29 cellular contexts compared by ENCODE assay signal in the genomic region with DNA sequence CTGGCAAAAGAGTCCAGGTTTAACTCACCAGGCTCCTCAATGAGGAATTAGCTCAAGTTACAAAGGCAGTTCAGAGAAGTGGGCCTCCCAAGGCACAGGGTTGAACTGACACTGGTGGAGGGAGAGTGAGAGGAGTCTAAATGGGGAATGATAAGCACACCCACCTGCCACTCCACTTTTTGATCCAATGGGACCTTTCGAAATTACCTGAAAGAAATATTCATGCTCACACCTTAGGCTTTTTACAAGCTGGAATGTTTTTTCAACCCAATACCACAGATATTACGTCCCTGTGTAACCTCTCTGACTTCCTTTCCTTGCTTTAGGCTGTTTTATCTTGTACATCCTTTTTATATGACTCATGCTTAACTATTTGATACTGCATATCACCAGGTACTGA.
A peak's percentile ranks its signal among the peaks of the same experiment; 100 is the strongest.
DNase-seq lines count a peak whose midpoint lies in the region; ATAC-seq and TF ChIP-seq lines count a peak whose summit lies in the region.
"Had no signal": no experiment of that assay in that cellular context is flagged by ENCODE, and none has a peak within 500 bp of the region (broad histone marks: within the 10 kb centered on the region; RNA-seq: fewer than 3 reads in every experiment).

No MANE protein-coding gene starts in this region.

- H3K79me2 ChIP-seq in osteoblast (ENCODE audit: insufficient read depth, low read length): no peaks in the 10 kb centered on the region

- TF ChIP-seq CTCF in MCF 10A (IDR thresholded peaks at IDR 0.05; ENCODE audit: unreplicated experiment): no peak
- no peak for TF ChIP-seq CTCF in breast epithelium (IDR thresholded peaks at IDR 0.05)
- TF ChIP-seq CTCF in RWPE2 (IDR thresholded peaks at IDR 0.05; ENCODE audit: poor library complexity, severe bottlenecking): no peak
- no peak for TF ChIP-seq CTCF in glutamatergic neuron (IDR thresholded peaks at IDR 0.05; ENCODE audit: partially characterized antibody, unreplicated experiment)
- no peak for TF ChIP-seq CTCF in osteoblast (IDR thresholded peaks at IDR 0.05; ENCODE audit: extremely low read depth, low read depth, low read length)

- no peaks in the 10 kb centered on the region for H4K20me1 ChIP-seq in osteoblast (ENCODE audit: insufficient read depth, low read length)

- H3K36me3 ChIP-seq in breast epithelium (no peaks in the 10 kb centered on the region), RWPE2 (ENCODE audit: low read depth) (no peaks in the 10 kb centered on the region), osteoblast (ENCODE audit: insufficient read depth, low read length) (no peaks in the 10 kb centered on the region)
- H3K36me3 ChIP-seq: ascending aorta, esophagus squamous epithelium, heart left ventricle had no signal

- H3K27me3 Mint-ChIP-seq in MCF 10A (ENCODE audit: insufficient read depth, unreplicated experiment) (no peaks in the 10 kb centered on the region), glutamatergic neuron (ENCODE audit: unreplicated experiment) (peaks cover 2% of the 10 kb centered on the region)
- H3K27me3 Mint-ChIP-seq: activated naive CD4-positive, alpha-beta T cell treated with anti-CD3 and anti-CD28 coated beads, Interleukin-2, amount 10 ng/mL, durations not matched to agents 7 days and 5 days had no signal

- no peak overlapping the region for H2AFZ ChIP-seq in osteoblast (ENCODE audit: low read length)

- intact Hi-C loops in MCF 10A (cut with micrococcal nuclease) (no loop called here), breast epithelium (cut with DNase I; ENCODE audit: low total_unique reads) (no loop called here)

- no peaks in the 10 kb centered on the region for H3K9me3 Mint-ChIP-seq in MCF 10A (ENCODE audit: unreplicated experiment)
- H3K9me3 Mint-ChIP-seq in glutamatergic neuron (ENCODE audit: unreplicated experiment): peaks cover 5% of the 10 kb centered on the region
- H3K9me3 Mint-ChIP-seq: activated naive CD4-positive, alpha-beta T cell treated with anti-CD3 and anti-CD28 coated beads, Interleukin-2, amount 10 ng/mL, durations not matched to agents 7 days and 5 days; HFFc6; nephron progenitor cell; T-helper 2 cell treated with Interferon-gamma antibody and Interleukin-4, amounts not matched to agents 5 μg/mL and 100 μg/mL, for 36 hours had no signal

- no peak for TF ChIP-seq POLR2A in breast epithelium (IDR thresholded peaks at IDR 0.05)

- H3K4me2 ChIP-seq in osteoblast (ENCODE audit: insufficient read depth, low read length): no peak overlapping the region
- H3K4me2 ChIP-seq: A549 had no signal

- no TSS peak for BruUV-seq in MCF 10A (replicated peaks; lab: Mats Ljungman, UMichigan)

- H3K4me1 ChIP-seq in breast epithelium (no peaks in the 10 kb centered on the region), RWPE2 (ENCODE audit: insufficient read depth, poor library complexity, severe bottlenecking) (peaks cover 27% of the 10 kb centered on the region), osteoblast (ENCODE audit: insufficient read depth, low read length) (no peaks in the 10 kb centered on the region)
- H3K4me1 ChIP-seq: A549, ascending aorta, esophagus squamous epithelium, heart left ventricle, psoas muscle had no signal

- peaks cover 16% of the 10 kb centered on the region for H3K4me1 Mint-ChIP-seq in MCF 10A (ENCODE audit: insufficient read depth, unreplicated experiment)
- H3K4me1 Mint-ChIP-seq in glutamatergic neuron (ENCODE audit: low read depth, unreplicated experiment): peaks cover 10% of the 10 kb centered on the region
- H3K4me1 Mint-ChIP-seq: activated naive CD4-positive, alpha-beta T cell treated with anti-CD3 and anti-CD28 coated beads, Interleukin-2, amount 10 ng/mL, durations not matched to agents 7 days and 5 days had no signal

- no peak overlapping the region for H3K4me3 ChIP-seq in breast epithelium
- no peak overlapping the region for H3K4me3 ChIP-seq in RWPE2 (ENCODE audit: severe bottlenecking)
- no peak overlapping the region for H3K4me3 ChIP-seq in osteoblast (ENCODE audit: insufficient read depth, low read length)
- H3K4me3 ChIP-seq: A549, ascending aorta, esophagus squamous epithelium, GM12878, heart left ventricle, psoas muscle, skin epidermis had no signal

- no peaks in the 10 kb centered on the region for H3K36me3 Mint-ChIP-seq in MCF 10A (ENCODE audit: insufficient read depth, unreplicated experiment)
- no peaks in the 10 kb centered on the region for H3K36me3 Mint-ChIP-seq in glutamatergic neuron (ENCODE audit: unreplicated experiment)
- H3K36me3 Mint-ChIP-seq: activated naive CD4-positive, alpha-beta T cell treated with anti-CD3 and anti-CD28 coated beads, Interleukin-2, amount 10 ng/mL, durations not matched to agents 7 days and 5 days had no signal

- POLR2A ChIA-PET in MCF 10A (lab: Yijun Ruan, JAX): interaction anchor here (0.6 kb wide), 1 partner anchor 1079 kb away, joined by 3 read pairs; no protein-coding TSS in a partner anchor

- H3K9me3 ChIP-seq in breast epithelium (no peaks in the 10 kb centered on the region), RWPE2 (ENCODE audit: severe bottlenecking) (no peaks in the 10 kb centered on the region), osteoblast (ENCODE audit: low read depth, low read length) (no peaks in the 10 kb centered on the region)
- H3K9me3 ChIP-seq: A549, ascending aorta, esophagus squamous epithelium, psoas muscle had no signal

- H3K27me3 ChIP-seq in breast epithelium (no peaks in the 10 kb centered on the region), RWPE2 (ENCODE audit: insufficient read depth, poor library complexity, severe bottlenecking) (no peaks in the 10 kb centered on the region), osteoblast (ENCODE audit: insufficient read depth, low read length) (no peaks in the 10 kb centered on the region)
- H3K27me3 ChIP-seq: ascending aorta, esophagus squamous epithelium, heart left ventricle had no signal

- no peak overlapping the region for H3K27ac Mint-ChIP-seq in MCF 10A (ENCODE audit: low read depth, unreplicated experiment)
- H3K27ac Mint-ChIP-seq in glutamatergic neuron (ENCODE audit: unreplicated experiment): no peak overlapping the region
- H3K27ac Mint-ChIP-seq: activated naive CD4-positive, alpha-beta T cell treated with anti-CD3 and anti-CD28 coated beads, Interleukin-2, amount 10 ng/mL, durations not matched to agents 7 days and 5 days; HFFc6; nephron progenitor cell; T-helper 2 cell treated with Interferon-gamma antibody and Interleukin-4, amounts not matched to agents 5 μg/mL and 100 μg/mL, for 36 hours had no signal

- ATAC-seq in RWPE2 (ENCODE audit: low read depth): peak; percentile 97
- ATAC-seq in GM19395 (IDR thresholded peaks at IDR 0.05; ENCODE audit: unreplicated experiment): no peak
- ATAC-seq: A549, GM12878, heart left ventricle, psoas muscle had no signal

- CTCF ChIA-PET in MCF 10A (lab: Yijun Ruan, JAX): interaction anchor here (0.6 kb wide), 1 partner anchor 1437 kb away, joined by 3 read pairs; no protein-coding TSS in a partner anchor

- DNase-seq in MCF 10A (ENCODE audit: unreplicated experiment): peak; percentile 32
- no peak for DNase-seq in breast epithelium (ENCODE audit: low spot score in 2 of 2)
- DNase-seq in RWPE2 (ENCODE audit: low spot score): peak; percentile 74
- DNase-seq in iris pigment epithelial cell (ENCODE audit: low read depth): peak; percentile 3
- no peak for DNase-seq in inferior parietal cortex (ENCODE audit: extremely low spot score)
- no peak for DNase-seq in glutamatergic neuron
- DNase-seq in osteoblast (ENCODE audit: insufficient read length, low spot score, missing footprints): no peak
- DNase-seq: activated CD4-positive, CD25-positive, alpha-beta regulatory T cell; activated CD8-positive, alpha-beta memory T cell treated with anti-CD3 and anti-CD28 coated beads for 24 hours; activated naive CD4-positive, alpha-beta T cell treated with anti-CD3 and anti-CD28 coated beads, Interleukin-2, amount 10 ng/mL, durations not matched to agents 7 days and 5 days; activated T-cell treated with anti-CD3 and anti-CD28 coated beads, Interleukin-2, amount 50 U/mL, for 48 hours; effector CD8-positive, alpha-beta T cell; esophagus squamous epithelium; GF-D8; heart left ventricle; HFFc6; kidney; midbrain; NCI-H1105; NCI-H69; nephron progenitor cell; psoas muscle; stimulated activated CD4-positive, alpha-beta T cell treated with anti-CD3 and anti-CD28 coated beads, Interleukin-4, amount 100 ng/mL, for 1 hour had no signal

- H3K4me3 Mint-ChIP-seq in MCF 10A (ENCODE audit: unreplicated experiment) (no peak overlapping the region), glutamatergic neuron (ENCODE audit: unreplicated experiment) (no peak overlapping the region)
- H3K4me3 Mint-ChIP-seq: activated naive CD4-positive, alpha-beta T cell treated with anti-CD3 and anti-CD28 coated beads, Interleukin-2, amount 10 ng/mL, durations not matched to agents 7 days and 5 days; HFFc6; nephron progenitor cell; T-helper 2 cell treated with Interferon-gamma antibody and Interleukin-4, amounts not matched to agents 5 μg/mL and 100 μg/mL, for 36 hours had no signal

- H3K27ac ChIP-seq in breast epithelium (no peak overlapping the region), RWPE2 (ENCODE audit: poor library complexity, severe bottlenecking) (peak overlapping the region; percentile 84), osteoblast (ENCODE audit: low read depth, low read length) (no peak overlapping the region)
- H3K27ac ChIP-seq: A549, ascending aorta, esophagus squamous epithelium, heart left ventricle, psoas muscle, skin epidermis had no signal

Comparison
In these comparisons a context has a peak if more than half of its experiments do, and no peak if none do; other contexts are left out.
1. DNase-seq: peak in MCF 10A (single experiment), RWPE2 (single experiment) and iris pigment epithelial cell (single experiment); none in breast epithelium (0 of 2), inferior parietal cortex (single experiment), glutamatergic neuron (single experiment) and osteoblast (single experiment).